Comparison of ENCODE assay signal across 24 cellular contexts in genomic region chr5:1651250-1651649, GRCh38.
"Had no signal": no experiment of that assay in that cellular context is flagged by ENCODE, and none has a peak within 500 bp of the region (broad histone marks: within the 10 kb centered on the region; RNA-seq: fewer than 3 reads in every experiment).

No MANE protein-coding gene starts in this region.

- H3K27ac ChIP-seq: left ventricle myocardium inferior, neutrophil, pancreas, prostate gland, spleen, stomach, testis, thyroid gland, transverse colon, upper lobe of left lung, vagina had no signal

- H3K4me3 ChIP-seq: left ventricle myocardium inferior, lung, pancreas, prostate gland, spleen, stomach, testis, thyroid gland, transverse colon, upper lobe of left lung, vagina had no signal

- H3K36me3 Mint-ChIP-seq: naive thymus-derived CD8-positive, alpha-beta T cell; stimulated activated naive B cell treated with anti-CD40 and anti-IgM and Interleukin-4, amounts not matched to agents 10 μg/mL and 1 μg/mL and 100 μg/mL, for 72 hours had no signal

- H3K4me1 Mint-ChIP-seq: nephron, neural crest cell had no signal

- H3K4me1 ChIP-seq: pancreas, prostate gland, testis, vagina had no signal

- H3K27ac Mint-ChIP-seq: nephron; stimulated activated naive B cell treated with anti-CD40 and anti-IgM and Interleukin-4, amounts not matched to agents 10 μg/mL and 1 μg/mL and 100 μg/mL, for 72 hours had no signal

- H3K27me3 ChIP-seq: testis, thyroid gland, vagina had no signal

- H3K4me3 Mint-ChIP-seq: naive thymus-derived CD8-positive, alpha-beta T cell; nephron; neural crest cell had no signal

- DNase-seq: hippocampal formation; left ventricle myocardium inferior; naive thymus-derived CD8-positive, alpha-beta T cell; occipital lobe; retina; right cardiac atrium; small intestine; spleen; stimulated activated CD4-positive, alpha-beta T cell treated with anti-CD3 and anti-CD28 coated beads, Interleukin-4, amount 100 ng/mL, for 24 hours; stimulated activated CD8-positive, alpha-beta memory T cell treated with anti-CD3 and anti-CD28 coated beads, Interleukin-4, amount 100 ng/mL, for 48 hours; stimulated activated naive B cell treated with anti-CD40 and anti-IgM and Interleukin-4, amounts not matched to agents 10 μg/mL and 1 μg/mL and 100 μg/mL, for 72 hours; stimulated activated naive CD8-positive, alpha-beta T cell treated with anti-CD3 and anti-CD28 coated beads, Interleukin-15, Interleukin-2, amounts not matched to agents 100 U/mL and 50 U/mL, for 24 hours; stomach; testis; thyroid gland; transverse colon; upper lobe of left lung had no signal

- H3K36me3 ChIP-seq: left ventricle myocardium inferior, neutrophil, pancreas, prostate gland, spleen, stomach, thyroid gland, transverse colon, upper lobe of left lung, vagina had no signal

- H3K9me3 ChIP-seq: left ventricle myocardium inferior, neutrophil, pancreas, prostate gland, spleen, stomach, testis, thyroid gland, transverse colon, upper lobe of left lung, vagina had no signal

- H3K9me3 Mint-ChIP-seq: naive thymus-derived CD8-positive, alpha-beta T cell; nephron; neural crest cell; stimulated activated naive B cell treated with anti-CD40 and anti-IgM and Interleukin-4, amounts not matched to agents 10 μg/mL and 1 μg/mL and 100 μg/mL, for 72 hours had no signal
